8 cellular contexts compared by ENCODE assay signal in genomic region chr2:132146774-132147173, GRCh38. TPM values are rescaled to one million over a fixed set of nuclear protein-coding genes. Genes with fewer than 3 reads are reported as not detected.
A peak's percentile ranks its signal among the peaks of the same experiment; 100 is the strongest.
DNase-seq lines count a peak whose midpoint lies in the region.
"Not testable (repeated sequence)": the region's sequence is repeated elsewhere in the genome, so short reads cannot be mapped to it uniquely, and the experiment has no call there.
"Had no signal": no experiment of that assay in that cellular context is flagged by ENCODE, and none has a peak within 500 bp of the region (broad histone marks: within the 10 kb centered on the region; RNA-seq: fewer than 3 reads in every experiment).

No MANE protein-coding gene starts in this region.

- intact Hi-C loops in posterior vena cava (cut with DNase I), result not testable (repeated sequence)

- peak; percentile 47 for DNase-seq in ELF-1 (ENCODE audit: low read depth, low spot score)
- DNase-seq in LoVo (ENCODE audit: low spot score), result peak; percentile 34
- peak; percentile 83 for DNase-seq in NCI-H82 (lab: John Stamatoyannopoulos, UW)
- DNase-seq in activated CD4-positive, alpha-beta T cell treated with anti-CD3 and anti-CD28 coated beads, Interleukin-2, amount 50 U/mL, for 1 hour, result peak; percentile 3
- peak; percentile 72 for DNase-seq in dermis blood vessel endothelial cell
- DNase-seq in iPS-NIHi7 (ENCODE audit: extremely low spot score), result peak; percentile 13
- DNase-seq in posterior vena cava (ENCODE audit: low spot score), result peak; percentile 71

RNA-seq across cellular contexts. Expression of gene ANKRD30BL, which starts 15.0 kb away (rescaled TPM):
- total RNA-seq in dermis blood vessel endothelial cell (not detected in 2 replicates), posterior vena cava (under 1 TPM in 1 of 2 donors, not detected in 1; 0.14 TPM)
- total RNA-seq: T-helper 1 cell treated with Interleukin-12 subunit alpha and Interleukin-12 subunit beta and Interleukin-4 antibody, amounts not matched to agents 30 ng/mL and 1 ng/mL, for 36 hours had no signal

Comparison
In these comparisons a context has a peak if more than half of its experiments do, and no peak if none do; other contexts are left out.
1. Peak in every context shown above with its lines: DNase-seq.
2. DNase-seq: peak in every context shown above with its lines; median percentile 83 in NCI-H82; 72 in dermis blood vessel endothelial cell; 71 in posterior vena cava; 47 in ELF-1; 34 in LoVo; 13 in iPS-NIHi7; 3 in activated CD4-positive, alpha-beta T cell treated with anti-CD3 and anti-CD28 coated beads, Interleukin-2, amount 50 U/mL, for 1 hour.